ENCODE assay signal across 8 cellular contexts in genomic region chr11:33774356-33775063, GRCh38. TPM values are rescaled to one million over a fixed set of nuclear protein-coding genes. Genes with fewer than 3 reads are reported as not detected.
DNase-seq lines count a peak whose midpoint lies in the region; ATAC-seq and TF ChIP-seq lines count a peak whose summit lies in the region.

Gene FBXO3 (minus strand): TSS chr11:33774520. CDS start chr11:33774497, 23 bp downstream.

- H3K4me3 ChIP-seq in suprapubic skin = peak within 1 kb of the TSS; percentile 68

- H3K36me3 ChIP-seq in suprapubic skin = peaks cover 10% of the 10 kb centered on the region

- peaks cover 4% of the 10 kb centered on the region for H3K27me3 Mint-ChIP-seq in activated naive CD4-positive, alpha-beta T cell treated with anti-CD3 and anti-CD28 coated beads, Interleukin-2, amount 50 U/mL, for 24 hours

- no peak for TF ChIP-seq CTCF in suprapubic skin (IDR thresholded peaks at IDR 0.05)

- no peaks in the 10 kb centered on the region for H3K36me3 Mint-ChIP-seq in activated naive CD4-positive, alpha-beta T cell treated with anti-CD3 and anti-CD28 coated beads, Interleukin-2, amount 50 U/mL, for 24 hours

- peak within 1 kb of the TSS; percentile 85 for H3K27ac Mint-ChIP-seq in activated naive CD4-positive, alpha-beta T cell treated with anti-CD3 and anti-CD28 coated beads, Interleukin-2, amount 50 U/mL, for 24 hours

- no peaks in the 10 kb centered on the region for H3K27me3 ChIP-seq in suprapubic skin

- no peak for TF ChIP-seq EP300 in suprapubic skin (IDR thresholded peaks at IDR 0.05)

- peak within 1 kb of the TSS; percentile 56 for H3K27ac ChIP-seq in suprapubic skin

- peaks cover 36% of the 10 kb centered on the region for H3K4me1 ChIP-seq in suprapubic skin

- peak; percentile 62 for ATAC-seq in HG02588 (IDR thresholded peaks at IDR 0.05; ENCODE audit: unreplicated experiment)

- H3K4me3 Mint-ChIP-seq in activated naive CD4-positive, alpha-beta T cell treated with anti-CD3 and anti-CD28 coated beads, Interleukin-2, amount 50 U/mL, for 24 hours = peak within 1 kb of the TSS; percentile 97

- DNase-seq in GM04504 (ENCODE audit: low read depth) (peak; percentile 53), NCI-H1092 (lab: John Stamatoyannopoulos, UW) (peak; percentile 88), SKM-1 (lab: John Stamatoyannopoulos, UW; ENCODE audit: unreplicated experiment) (peak; percentile 69), glomerular endothelial cell (ENCODE audit: extremely low read depth, low read depth, low spot score) (no peak), occipital lobe (lab: John Stamatoyannopoulos, UW) (peak; percentile 78), suprapubic skin (ENCODE audit: low spot score in 2 of 2) (peak; percentile 89 to 92)

- no peaks in the 10 kb centered on the region for H3K9me3 ChIP-seq in suprapubic skin

- WGBS in suprapubic skin = 0% methylated on average over 22 of the region's 49 CpGs

- H3K9me3 Mint-ChIP-seq in activated naive CD4-positive, alpha-beta T cell treated with anti-CD3 and anti-CD28 coated beads, Interleukin-2, amount 50 U/mL, for 24 hours = no peaks in the 10 kb centered on the region

- no peak for TF ChIP-seq POLR2A in suprapubic skin (IDR thresholded peaks at IDR 0.05)

- peaks cover 46% of the 10 kb centered on the region for H3K4me1 Mint-ChIP-seq in activated naive CD4-positive, alpha-beta T cell treated with anti-CD3 and anti-CD28 coated beads, Interleukin-2, amount 50 U/mL, for 24 hours

RNA-seq across cellular contexts. Expression of gene FBXO3, which starts in this region (rescaled TPM):
- total RNA-seq in glomerular endothelial cell = 24.4 and 37.2 TPM in 2 replicates
- total RNA-seq in occipital lobe = 93.9 TPM
- 10 to 100 TPM; 35.4 to 47.5 (median 44.3) TPM for total RNA-seq in suprapubic skin
